8 cellular contexts compared by ENCODE assay signal in genomic region chr6:150881911-150882481, GRCh38. TPM values are rescaled to one million over a fixed set of nuclear protein-coding genes. Genes with fewer than 3 reads are reported as not detected.
DNase-seq lines count a peak whose midpoint lies in the region; ATAC-seq, FAIRE-seq and TF ChIP-seq lines count a peak whose summit lies in the region.

No MANE protein-coding gene starts in this region.

- peaks cover 0 to 10% (median 0%) of the 10 kb centered on the region in 5 experiments for H3K9me3 Mint-ChIP-seq in brain

- DNase-seq in kidney, result peak; percentile 81
- peak; percentile 84 for DNase-seq in testis
- DNase-seq in NCI-H1694 treated with DMSO at 0.1 percent for 48 hours (lab: John Stamatoyannopoulos, UW), result no peak

- WGBS in testis, 2 donors, result 31 to 32% methylated on average over 3 of the region's 3 CpGs

- peak overlapping the region; percentile 37; the same call in 1 of the 2 replicates for H3K27ac ChIP-seq in HUES6 (ENCODE audit: low read depth, low read length)
- H3K27ac ChIP-seq in kidney (ENCODE audit: low read depth in 2 of 2, low read length in 2 of 2), result peak overlapping the region; percentile 16 to 59
- peak overlapping the region; percentile 61 to 82 for H3K27ac ChIP-seq in testis

- no peaks in the 10 kb centered on the region for H3K9me3 ChIP-seq in HUES6 (ENCODE audit: control insufficient read depth, insufficient read depth, low read depth, low read length)
- no peaks in the 10 kb centered on the region for H3K9me3 ChIP-seq in kidney (ENCODE audit: control insufficient read depth in 1 of 2, low read length in 2 of 2)
- no peaks in the 10 kb centered on the region for H3K9me3 ChIP-seq in testis

- no peak for ATAC-seq in GM19455 (IDR thresholded peaks at IDR 0.05; ENCODE audit: unreplicated experiment)
- ATAC-seq in GM18519 (IDR thresholded peaks at IDR 0.05; ENCODE audit: low FRiP score, unreplicated experiment), result no peak
- ATAC-seq in GM18520 (IDR thresholded peaks at IDR 0.05; ENCODE audit: unreplicated experiment), result no peak

- TF ChIP-seq POLR2A in testis (IDR thresholded peaks at IDR 0.05), result no peak

- no peak overlapping the region for H3K4me3 ChIP-seq in HUES6 (ENCODE audit: low read depth, low read length)
- H3K4me3 ChIP-seq in kidney (ENCODE audit: low read length in 2 of 2), result no peak overlapping the region
- no peak overlapping the region for H3K4me3 ChIP-seq in testis

- TF ChIP-seq CTCF in brain (conservative IDR thresholded peaks at IDR 0.05) (no peak), kidney (IDR thresholded peaks at IDR 0.05; ENCODE audit: borderline replicate concordance, extremely low read depth, insufficient read depth) (no peak), testis (IDR thresholded peaks at IDR 0.05) (no peak)

- H3K36me3 ChIP-seq in HUES6 (ENCODE audit: control insufficient read depth, insufficient read depth, low read length) (peaks cover 54% of the 10 kb centered on the region), kidney (ENCODE audit: control insufficient read depth in 1 of 2, insufficient read depth in 2 of 2, low read length in 2 of 2) (no peaks in the 10 kb centered on the region), testis (ENCODE audit: low read depth, missing control alignments) (no peaks in the 10 kb centered on the region)

- FAIRE-seq in kidney (lab: Jason Lieb, UNC), result no peak

- peaks cover 57% of the 10 kb centered on the region for H3K4me1 Mint-ChIP-seq in brain

- H3K4me1 ChIP-seq in HUES6 (ENCODE audit: control insufficient read depth, insufficient read depth, low read length), result peaks cover 26% of the 10 kb centered on the region
- peaks cover 0 to 2% of the 10 kb centered on the region in 2 donors for H3K4me1 ChIP-seq in kidney (ENCODE audit: control insufficient read depth in 1 of 2, insufficient read depth in 1 of 2, low read depth in 1 of 2, low read length in 2 of 2)
- peaks cover 17% of the 10 kb centered on the region for H3K4me1 ChIP-seq in testis

- peaks cover 3% of the 10 kb centered on the region for H3K27me3 Mint-ChIP-seq in brain

- no peak overlapping the region for H3K9ac ChIP-seq in HUES6 (ENCODE audit: low read length)
- H3K9ac ChIP-seq in kidney (ENCODE audit: low read length in 2 of 2), result no peak overlapping the region

- intact Hi-C loops in kidney (cut with DNase I), result no loop called here
- intact Hi-C loops in testis (cut with DNase I; ENCODE audit: low total_unique reads), result no loop called here

- peak overlapping the region; percentile 25 to 85 (median 71) for H3K27ac Mint-ChIP-seq in brain

- peak overlapping the region in 3 of 5 experiments; percentile 12 to 24 (median 18) for H3K4me3 Mint-ChIP-seq in brain

- H3K36me3 Mint-ChIP-seq in brain, result peaks cover 86% of the 10 kb centered on the region

- H3K27me3 ChIP-seq in HUES6 (ENCODE audit: control insufficient read depth, insufficient read depth, low read length), result no peaks in the 10 kb centered on the region
- no peaks in the 10 kb centered on the region for H3K27me3 ChIP-seq in testis

RNA-seq across cellular contexts. Expression of gene MTHFD1L, which starts 16.5 kb away (rescaled TPM):
- polyA plus RNA-seq in brain (ENCODE audit: insufficient read depth, low read depth, low replicate concordance) (17.4 TPM), kidney (ENCODE audit: insufficient read depth, low read depth, low replicate concordance) (4.7 TPM), testis (ENCODE audit: insufficient read depth, low read depth, low replicate concordance) (23.4 TPM)
- total RNA-seq in kidney (39.6 TPM), testis (10 to 100 TPM; 29.5 to 35.3 TPM)
